In the genomic region with DNA sequence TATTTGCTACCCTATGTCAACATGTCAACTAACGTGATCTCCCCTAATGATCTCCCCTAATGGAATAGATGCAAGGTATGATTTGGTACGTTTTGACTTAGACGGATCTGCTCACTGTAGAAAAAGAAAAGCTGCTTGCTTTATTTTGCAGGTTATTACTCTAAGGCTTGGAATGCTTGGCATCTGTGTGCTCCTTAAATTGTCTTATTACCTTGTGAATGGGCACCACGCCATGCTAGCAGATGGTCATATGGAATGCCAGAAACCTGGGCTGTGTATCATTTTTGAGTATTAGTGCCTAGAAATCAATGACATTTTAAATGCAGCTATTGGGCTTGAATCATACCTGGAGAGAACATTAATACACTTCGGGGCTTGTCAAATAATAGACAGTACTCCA, we compare ENCODE assay signal across 22 cellular contexts. TPM values are rescaled to one million over a fixed set of nuclear protein-coding genes. Genes with fewer than 3 reads are reported as not detected.
DNase-seq lines count a peak whose midpoint lies in the region; ATAC-seq and TF ChIP-seq lines count a peak whose summit lies in the region.
"Had no signal": no experiment of that assay in that cellular context is flagged by ENCODE, and none has a peak within 500 bp of the region (broad histone marks: within the 10 kb centered on the region; RNA-seq: fewer than 3 reads in every experiment).

No MANE protein-coding gene starts in this region.

- no peak overlapping the region for H3K27ac ChIP-seq in RWPE1
- H3K27ac ChIP-seq: KMS-11, SK-N-MC had no signal

- intact Hi-C loops in activated CD8-positive, alpha-beta T cell treated with anti-CD3 and anti-CD28 coated beads for 36 hours (cut with micrococcal nuclease): no loop called here

- H3K9me3 Mint-ChIP-seq in activated CD8-positive, alpha-beta T cell treated with anti-CD3 and anti-CD28 coated beads for 36 hours: peaks cover 1% of the 10 kb centered on the region
- H3K9me3 Mint-ChIP-seq: HFFc6 had no signal

- no peaks in the 10 kb centered on the region for H3K4me1 Mint-ChIP-seq in activated CD8-positive, alpha-beta T cell treated with anti-CD3 and anti-CD28 coated beads for 36 hours (ENCODE audit: low read depth)
- H3K4me1 Mint-ChIP-seq: CD4-positive, alpha-beta memory T cell had no signal

- no peak overlapping the region for H3K4me3 ChIP-seq in epithelial cell of esophagus (ENCODE audit: low read length)
- H3K4me3 ChIP-seq: MG63, SK-N-MC had no signal

- H3K4me3 Mint-ChIP-seq in activated CD8-positive, alpha-beta T cell treated with anti-CD3 and anti-CD28 coated beads for 36 hours: no peak overlapping the region
- H3K4me3 Mint-ChIP-seq: CD4-positive, alpha-beta memory T cell; HFFc6 had no signal

- CTCF ChIA-PET in RWPE1 (lab: Yijun Ruan, JAX): interaction anchor here (0.6 kb wide), 1 partner anchor 402 kb away, joined by 3 read pairs; no protein-coding TSS in a partner anchor
- CTCF ChIA-PET in activated CD8-positive, alpha-beta T cell treated with anti-CD3 and anti-CD28 coated beads for 36 hours (lab: Charles Lee): no interaction called here

- DNase-seq in NCI-H226: peak; percentile 57
- DNase-seq in RWPE1 (ENCODE audit: low spot score): peak; percentile 35
- peak; percentile 68 for DNase-seq in epithelial cell of esophagus (ENCODE audit: low read depth)
- peak; percentile 35 for DNase-seq in renal cortical epithelial cell (ENCODE audit: low read depth)
- no peak for DNase-seq in NCI-H1694 (lab: John Stamatoyannopoulos, UW)
- DNase-seq in activated CD8-positive, alpha-beta T cell treated with anti-CD3 and anti-CD28 coated beads for 36 hours: no peak
- no peak for DNase-seq in OCI-M1 (lab: John Stamatoyannopoulos, UW)
- DNase-seq: BE2C; CD4-positive, alpha-beta memory T cell; DMS79; GOT3; HFFc6; MG63; NCI-H1092 treated with DMSO at 0.1 percent for 48 hours; NCI-H345; NCI-H748 treated with DMSO at 0.1 percent for 48 hours; Right ventricle myocardium superior; T-helper 1 cell had no signal

- H3K36me3 Mint-ChIP-seq in activated CD8-positive, alpha-beta T cell treated with anti-CD3 and anti-CD28 coated beads for 36 hours (ENCODE audit: low read depth): no peaks in the 10 kb centered on the region
- H3K36me3 Mint-ChIP-seq: CD4-positive, alpha-beta memory T cell had no signal

- POLR2A ChIA-PET in RWPE1 (lab: Yijun Ruan, JAX; ENCODE audit: low non-redundant PET): no interaction called here
- POLR2A ChIA-PET in activated CD8-positive, alpha-beta T cell treated with anti-CD3 and anti-CD28 coated beads for 36 hours (lab: Charles Lee): no interaction called here

- ATAC-seq in GM21526 (IDR thresholded peaks at IDR 0.05; ENCODE audit: low FRiP score, unreplicated experiment): no peak
- ATAC-seq in activated CD8-positive, alpha-beta T cell treated with anti-CD3 and anti-CD28 coated beads for 36 hours: no peak
- ATAC-seq: HepG2 had no signal

- H3K27ac Mint-ChIP-seq in activated CD8-positive, alpha-beta T cell treated with anti-CD3 and anti-CD28 coated beads for 36 hours: no peak overlapping the region
- H3K27ac Mint-ChIP-seq: CD4-positive, alpha-beta memory T cell; HFFc6 had no signal

- TF ChIP-seq CTCF in RWPE1 (conservative IDR thresholded peaks at IDR 0.05; ENCODE audit: low read depth) (no peak), epithelial cell of esophagus (IDR thresholded peaks at IDR 0.05; ENCODE audit: insufficient read depth, low read depth, low read length, missing control alignments) (no peak)
- no peak for TF ChIP-seq CTCF in activated CD8-positive, alpha-beta T cell treated with anti-CD3 and anti-CD28 coated beads for 36 hours (IDR thresholded peaks at IDR 0.05)

- H3K27me3 Mint-ChIP-seq in activated CD8-positive, alpha-beta T cell treated with anti-CD3 and anti-CD28 coated beads for 36 hours: no peaks in the 10 kb centered on the region
- H3K27me3 Mint-ChIP-seq: CD4-positive, alpha-beta memory T cell had no signal

RNA-seq across cellular contexts. Expression of gene FIGN, which starts 16.4 kb away (rescaled TPM):
- 3.0 and 9.0 TPM in 2 replicates for total RNA-seq in renal cortical epithelial cell
- not detected for total RNA-seq in activated CD8-positive, alpha-beta T cell treated with anti-CD3 and anti-CD28 coated beads for 36 hours
- total RNA-seq: CD4-positive, alpha-beta memory T cell had no signal

Comparison
In these comparisons a context has a peak if more than half of its experiments do, and no peak if none do; other contexts are left out.
1. DNase-seq: peak in NCI-H226 (single experiment), RWPE1 (single experiment), epithelial cell of esophagus (single experiment) and renal cortical epithelial cell (single experiment); none in NCI-H1694 (single experiment), activated CD8-positive, alpha-beta T cell treated with anti-CD3 and anti-CD28 coated beads for 36 hours (single experiment) and OCI-M1 (single experiment).